Comparison of ENCODE assay signal across 8 cellular contexts in genomic region chr12:2960996-2961616, GRCh38. TPM values are rescaled to one million over a fixed set of nuclear protein-coding genes. Genes with fewer than 3 reads are reported as not detected.
DNase-seq lines count a peak whose midpoint lies in the region; ATAC-seq and TF ChIP-seq lines count a peak whose summit lies in the region.
"Had no signal": no experiment of that assay in that cellular context is flagged by ENCODE, and none has a peak within 500 bp of the region (broad histone marks: within the 10 kb centered on the region; RNA-seq: fewer than 3 reads in every experiment).

No MANE protein-coding gene starts in this region.

- peaks cover 3% of the 10 kb centered on the region; the same call in 1 of the 2 replicates for H3K4me1 ChIP-seq in H9 (ENCODE audit: insufficient read depth, low read length)
- H3K4me1 ChIP-seq in hepatocyte (ENCODE audit: insufficient read depth): peaks cover 22% of the 10 kb centered on the region

- H2BK120ac ChIP-seq in H9 (ENCODE audit: low read depth, low read length, poor library complexity, severe bottlenecking): no peak overlapping the region

- H3K36me3 ChIP-seq in hepatocyte (replicated peaks; ENCODE audit: insufficient read depth, low read depth): no peaks in the 10 kb centered on the region

- H2BK12ac ChIP-seq in H9 (ENCODE audit: insufficient read length, low read depth, low read length): no peak overlapping the region

- POLR2A ChIA-PET in activated CD4-positive, alpha-beta memory T cell treated with anti-CD3 and anti-CD28 coated beads for 36 hours (lab: Charles Lee): no interaction called here

- peaks cover 23% of the 10 kb centered on the region for H3K23me2 ChIP-seq in H9 (ENCODE audit: insufficient read length, low read depth, low read length, poor library complexity, severe bottlenecking)

- DNase-seq in H9 (no peak), hepatocyte (ENCODE audit: low spot score) (no peak), HCEC 1CT (no peak), AG08395 (ENCODE audit: low spot score) (no peak)
- no peak for DNase-seq in activated CD4-positive, alpha-beta memory T cell treated with anti-CD3 and anti-CD28 coated beads for 36 hours
- DNase-seq: activated CD4-positive, CD25-positive, alpha-beta regulatory T cell had no signal

- H3K9me3 ChIP-seq in H9 (ENCODE audit: control insufficient read depth, low read depth, low read length) (no peaks in the 10 kb centered on the region), hepatocyte (ENCODE audit: low read depth) (no peaks in the 10 kb centered on the region)

- no peak overlapping the region for H3K18ac ChIP-seq in H9 (ENCODE audit: insufficient read length, low read depth, low read length)

- H4K91ac ChIP-seq in H9 (ENCODE audit: insufficient read length, low read depth, low read length): no peak overlapping the region

- H3K4me1 Mint-ChIP-seq in H9: peaks cover 53 to 57% of the 10 kb centered on the region in 2 experiments
- H3K4me1 Mint-ChIP-seq in activated CD4-positive, alpha-beta memory T cell treated with anti-CD3 and anti-CD28 coated beads for 36 hours (ENCODE audit: low read depth): peaks cover 20% of the 10 kb centered on the region

- H3K9me2 ChIP-seq in hepatocyte (replicated peaks; ENCODE audit: insufficient read depth): no peaks in the 10 kb centered on the region

- CTCF ChIA-PET in activated CD4-positive, alpha-beta memory T cell treated with anti-CD3 and anti-CD28 coated beads for 36 hours (lab: Charles Lee): no interaction called here

- H3K4me2 ChIP-seq in H9 (ENCODE audit: insufficient read depth, insufficient read length, low read length) (peak overlapping the region; percentile 91), hepatocyte (peak overlapping the region; percentile 97)

- H2AK5ac ChIP-seq in H9 (ENCODE audit: insufficient read length, low read length): no peak overlapping the region

- H3K79me2 ChIP-seq in H9 (ENCODE audit: insufficient read depth, low read length) (peaks cover 30% of the 10 kb centered on the region; the same call in 1 of the 2 replicates), hepatocyte (peaks cover 6% of the 10 kb centered on the region)

- no CpG with 5 or more reads among the region's 10 CpGs for WGBS in H9 (ENCODE audit: extremely low coverage, insufficient read length, low lambda C conversion rate)
- 39% methylated on average over 10 of the region's 10 CpGs for WGBS in hepatocyte (ENCODE audit: low lambda C conversion rate, missing lambda C conversion rate)

- H3K9me3 Mint-ChIP-seq in H9: no peaks in the 10 kb centered on the region; a peak in 1 of 5 replicates
- no peaks in the 10 kb centered on the region for H3K9me3 Mint-ChIP-seq in activated CD4-positive, alpha-beta memory T cell treated with anti-CD3 and anti-CD28 coated beads for 36 hours

- no peak overlapping the region for H3K56ac ChIP-seq in H9 (ENCODE audit: insufficient read length, low read depth, low read length)

- no peak overlapping the region for H2BK5ac ChIP-seq in H9 (ENCODE audit: insufficient read length, low read length)

- H4K20me1 ChIP-seq in H9 (ENCODE audit: control insufficient read depth, insufficient read depth, insufficient read length) (peaks cover 3% of the 10 kb centered on the region), hepatocyte (ENCODE audit: insufficient read depth, poor library complexity, severe bottlenecking) (no peaks in the 10 kb centered on the region)

- no peak overlapping the region for H4K5ac ChIP-seq in H9 (ENCODE audit: insufficient read length, low read depth, low read length)

- H3K14ac ChIP-seq in H9 (ENCODE audit: insufficient read depth, low read length): no peak overlapping the region

- intact Hi-C loops in activated CD4-positive, alpha-beta memory T cell treated with anti-CD3 and anti-CD28 coated beads for 36 hours (cut with micrococcal nuclease): no loop called here

- H3K27ac ChIP-seq in H9 (ENCODE audit: insufficient read length, low read depth, low read length): no peak overlapping the region
- no peak overlapping the region for H3K27ac ChIP-seq in hepatocyte
- H3K27ac ChIP-seq in skin epidermis: peak overlapping the region in 7 of 21 experiments; percentile 37 to 83 (median 79)

- no peak overlapping the region for H3K23ac ChIP-seq in H9 (ENCODE audit: insufficient read length, low read depth, low read length)

- no peak overlapping the region for H4K8ac ChIP-seq in H9 (replicated peaks; ENCODE audit: insufficient read length, low read depth, low read length)

- no peak overlapping the region for H3T11ph ChIP-seq in H9 (ENCODE audit: low read length)

- H3K27me3 ChIP-seq in H9 (ENCODE audit: insufficient read depth, low read length): no peaks in the 10 kb centered on the region
- no peaks in the 10 kb centered on the region for H3K27me3 ChIP-seq in hepatocyte

- peak overlapping the region; percentile 62 for H3K9ac ChIP-seq in H9 (ENCODE audit: extremely low read depth, insufficient read length, low read length)

- peak overlapping the region; percentile 83 to 91 for H3K4me3 Mint-ChIP-seq in H9
- H3K4me3 Mint-ChIP-seq in activated CD4-positive, alpha-beta memory T cell treated with anti-CD3 and anti-CD28 coated beads for 36 hours: peak overlapping the region; percentile 49

- peaks cover 8 to 26% (median 10%) of the 10 kb centered on the region in 3 experiments for H3K36me3 Mint-ChIP-seq in H9 (ENCODE audit: insufficient read depth in 1 of 3, low read depth in 3 of 3)
- no peaks in the 10 kb centered on the region for H3K36me3 Mint-ChIP-seq in activated CD4-positive, alpha-beta memory T cell treated with anti-CD3 and anti-CD28 coated beads for 36 hours

- no peak overlapping the region for H2BK15ac ChIP-seq in H9 (ENCODE audit: low read depth, low read length)

- no peak overlapping the region for H2BK20ac ChIP-seq in H9 (ENCODE audit: low read depth, low read length, poor library complexity, severe bottlenecking)

- TF ChIP-seq CTCF in H9 (conservative IDR thresholded peaks at IDR 0.05) (no peak), hepatocyte (IDR thresholded peaks at IDR 0.05; ENCODE audit: poor library complexity) (no peak)

- H3K79me1 ChIP-seq in H9 (ENCODE audit: insufficient read depth, low read depth, low read length, poor library complexity, severe bottlenecking): no peaks in the 10 kb centered on the region

- H3K27ac Mint-ChIP-seq in H9: peak overlapping the region in 1 of 3 experiments; percentile 53; a peak in 1 of 7 replicates
- no peak overlapping the region for H3K27ac Mint-ChIP-seq in activated CD4-positive, alpha-beta memory T cell treated with anti-CD3 and anti-CD28 coated beads for 36 hours

- H2AFZ ChIP-seq in H9 (ENCODE audit: low read length) (no peak overlapping the region), hepatocyte (no peak overlapping the region)

- H3K27me3 Mint-ChIP-seq in H9 (ENCODE audit: low read depth): peaks cover 6% of the 10 kb centered on the region
- H3K27me3 Mint-ChIP-seq in activated CD4-positive, alpha-beta memory T cell treated with anti-CD3 and anti-CD28 coated beads for 36 hours: peaks cover 49% of the 10 kb centered on the region

- ATAC-seq in HG03135 (IDR thresholded peaks at IDR 0.05; ENCODE audit: unreplicated experiment): no peak

- no peak overlapping the region for H3K4ac ChIP-seq in H9 (ENCODE audit: low read depth, low read length)

- H3K4me3 ChIP-seq in hepatocyte (no peak overlapping the region), skin epidermis (peak overlapping the region in 5 of 7 experiments; percentile 35 to 60 (median 54))

RNA-seq across cellular contexts. Expression of gene TEAD4, which starts 1.9 kb away (rescaled TPM):
- 127 and 133 TPM in 2 replicates for total RNA-seq in H9 (2021)
- 1 to 10 TPM; 3.2 to 3.8 TPM for total RNA-seq in activated CD4-positive, alpha-beta memory T cell treated with anti-CD3 and anti-CD28 coated beads for 36 hours
- 5.5 and 8.3 TPM in 2 replicates for total RNA-seq in hepatocyte
- polyA plus RNA-seq in hepatocyte: 12.0 and 12.7 TPM in 2 replicates

Comparison
In these comparisons a context has a peak if more than half of its experiments do, and no peak if none do; other contexts are left out.
1. RNA of gene TEAD4, which starts 1.9 kb away (total RNA-seq): 127 to 133 TPM in H9; 5.5 to 8.3 TPM in hepatocyte and 3.2 to 3.8 TPM in activated CD4-positive, alpha-beta memory T cell treated with anti-CD3 and anti-CD28 coated beads for 36 hours; every median in the first group is over 10 times any median in the second.